In the genomic region with DNA sequence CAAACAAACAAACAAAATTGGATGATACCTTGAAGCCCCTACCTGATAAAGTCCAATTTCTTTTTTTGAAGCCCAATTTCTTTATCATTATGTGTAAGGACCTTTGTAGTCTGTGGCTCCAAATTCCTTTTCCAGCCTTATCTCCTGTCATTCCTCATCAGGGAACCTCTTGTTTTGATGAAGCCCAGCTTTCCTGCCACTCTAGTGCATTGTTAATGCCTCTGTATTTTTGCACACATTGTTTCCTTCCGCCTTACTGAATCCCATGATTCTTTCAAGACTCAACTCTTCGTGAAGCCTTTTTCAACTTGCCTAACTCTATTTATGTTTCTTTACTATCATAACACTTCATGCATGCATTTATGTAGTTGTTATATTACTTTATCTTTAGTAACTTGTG, we compare ENCODE assay signal across 18 cellular contexts.
"Had no signal": no experiment of that assay in that cellular context is flagged by ENCODE, and none has a peak within 500 bp of the region (broad histone marks: within the 10 kb centered on the region; RNA-seq: fewer than 3 reads in every experiment).

No MANE protein-coding gene starts in this region.

- H3K4me3 ChIP-seq: gastroesophageal sphincter, lower lobe of right lung, stomach, thoracic aorta, vagina had no signal

- H3K27me3 ChIP-seq: gastroesophageal sphincter, stomach, vagina had no signal

- DNase-seq: activated CD4-positive, alpha-beta T cell treated with anti-CD3 and anti-CD28 coated beads, Interleukin-2, amount 50 U/mL, for 4 hours; activated effector memory CD4-positive, alpha-beta T cell treated with Interleukin-2 at 50 U/mL for 16 hours; activated T-cell treated with anti-CD3 and anti-CD28 coated beads, Interleukin-2, amount 50 U/mL, for 1 hour; amygdala; hypothalamus; lower lobe of right lung; midbrain; occipital lobe; stimulated activated CD4-positive, alpha-beta T cell treated with anti-CD3 and anti-CD28 coated beads, Interleukin-4, amount 100 ng/mL, for 1 hour; stimulated activated CD8-positive, alpha-beta memory T cell treated with anti-CD3 and anti-CD28 coated beads, Interleukin-4, amount 100 ng/mL, for 48 hours; stomach had no signal

- H3K9me3 ChIP-seq: lower lobe of right lung, thoracic aorta, vagina had no signal

- H3K27ac Mint-ChIP-seq: activated naive CD8-positive, alpha-beta T cell; T-helper 1 cell treated with Interleukin-12 subunit alpha and Interleukin-12 subunit beta and Interleukin-4 antibody, amounts not matched to agents 30 μg/mL and 1 μg/mL, for 36 hours had no signal

- H3K27ac ChIP-seq: epithelial cell of prostate, gastroesophageal sphincter, lower lobe of right lung, stomach, thoracic aorta, vagina had no signal

- H3K27me3 Mint-ChIP-seq: activated naive CD8-positive, alpha-beta T cell had no signal

- H3K4me3 Mint-ChIP-seq: T-helper 1 cell treated with Interleukin-12 subunit alpha and Interleukin-12 subunit beta and Interleukin-4 antibody, amounts not matched to agents 30 μg/mL and 1 μg/mL, for 36 hours had no signal

- H3K36me3 ChIP-seq: thoracic aorta had no signal

- ATAC-seq: activated CD4-positive, CD25-positive, alpha-beta regulatory T cell treated with anti-CD3 and anti-CD28 coated beads, Interleukin-2, amount 50 U/mL, for 24 hours; gastroesophageal sphincter; lower lobe of right lung had no signal
